ENCODE assay signal across 13 cellular contexts in the genomic region with DNA sequence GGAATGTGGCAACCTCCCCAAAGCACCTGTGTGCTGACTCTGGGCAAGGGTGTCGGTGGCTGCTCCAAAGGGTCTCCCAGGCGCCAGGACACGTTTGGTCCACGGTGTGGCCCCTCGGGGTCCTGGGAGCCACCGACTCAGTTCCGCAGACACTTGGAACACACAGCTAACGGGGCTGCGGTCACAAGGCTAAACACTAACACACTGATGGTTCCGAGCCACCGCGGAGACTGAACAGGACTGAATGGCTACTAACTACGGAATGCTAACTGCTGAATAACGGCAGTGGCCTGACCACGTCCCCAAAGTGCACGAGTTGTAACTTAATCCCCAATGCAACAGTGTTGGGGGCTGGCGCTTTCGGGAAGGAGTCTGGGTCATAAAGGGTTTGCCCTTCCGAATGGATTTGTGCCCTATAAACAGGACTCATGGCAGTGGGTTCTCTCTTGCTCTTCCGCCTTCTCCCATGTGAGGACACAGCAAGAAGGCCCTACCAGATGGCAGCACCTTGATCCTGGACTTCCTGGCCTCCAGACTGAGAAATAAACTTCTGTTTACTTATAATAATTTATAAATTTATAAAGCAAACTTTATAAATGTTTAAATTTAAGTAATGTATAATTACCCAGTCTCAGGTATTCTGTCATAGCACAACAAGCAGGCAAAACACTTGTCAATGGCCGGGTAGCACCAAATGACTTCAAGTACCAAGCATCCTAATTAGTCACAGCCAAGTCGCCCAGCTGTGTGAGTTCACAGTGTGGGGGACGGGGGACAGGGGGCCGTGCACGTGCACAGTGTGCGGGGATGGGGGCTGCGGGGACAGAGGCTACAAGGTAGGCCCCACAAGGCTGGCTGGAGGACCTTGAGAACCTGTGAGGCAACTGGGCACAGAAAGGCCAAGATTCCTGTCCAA. TPM values are rescaled to one million over a fixed set of nuclear protein-coding genes. Genes with fewer than 3 reads are reported as not detected.
A peak's percentile ranks its signal among the peaks of the same experiment; 100 is the strongest.
DNase-seq lines count a peak whose midpoint lies in the region; ATAC-seq, FAIRE-seq and TF ChIP-seq lines count a peak whose summit lies in the region.
"Had no signal": no experiment of that assay in that cellular context is flagged by ENCODE, and none has a peak within 500 bp of the region (broad histone marks: within the 10 kb centered on the region; RNA-seq: fewer than 3 reads in every experiment).

No MANE protein-coding gene starts in this region.

- no peak overlapping the region for H3K4me3 ChIP-seq in heart left ventricle
- H3K4me3 ChIP-seq: body of pancreas, thoracic aorta had no signal

- TF ChIP-seq POLR2A in heart left ventricle (IDR thresholded peaks at IDR 0.05), result no peak

- peak overlapping the region; percentile 63 for H3K4me3 Mint-ChIP-seq in activated naive CD8-positive, alpha-beta T cell
- H3K4me3 Mint-ChIP-seq in activated naive CD8-positive, alpha-beta T cell treated with anti-CD3 and anti-CD28 coated beads, Interleukin-2, amount 50 U/mL, for 24 hours, result no peak overlapping the region

- intact Hi-C loops in heart left ventricle (cut with DNase I), result no loop called here

- no peaks in the 10 kb centered on the region for H3K36me3 ChIP-seq in heart left ventricle
- H3K36me3 ChIP-seq: thoracic aorta had no signal

- peaks cover 2% of the 10 kb centered on the region for H3K9me3 Mint-ChIP-seq in activated naive CD8-positive, alpha-beta T cell (ENCODE audit: low read depth)
- H3K9me3 Mint-ChIP-seq in activated naive CD8-positive, alpha-beta T cell treated with anti-CD3 and anti-CD28 coated beads, Interleukin-2, amount 50 U/mL, for 24 hours, result no peaks in the 10 kb centered on the region

- peaks cover 2% of the 10 kb centered on the region for H3K27me3 Mint-ChIP-seq in activated naive CD8-positive, alpha-beta T cell
- peaks cover 20% of the 10 kb centered on the region for H3K27me3 Mint-ChIP-seq in activated naive CD8-positive, alpha-beta T cell treated with anti-CD3 and anti-CD28 coated beads, Interleukin-2, amount 50 U/mL, for 24 hours

- peaks cover 3% of the 10 kb centered on the region for H3K36me3 Mint-ChIP-seq in activated naive CD8-positive, alpha-beta T cell
- peaks cover 2% of the 10 kb centered on the region for H3K36me3 Mint-ChIP-seq in activated naive CD8-positive, alpha-beta T cell treated with anti-CD3 and anti-CD28 coated beads, Interleukin-2, amount 50 U/mL, for 24 hours (ENCODE audit: low read depth)

- H3K27ac Mint-ChIP-seq in activated naive CD8-positive, alpha-beta T cell, result no peak overlapping the region
- H3K27ac Mint-ChIP-seq in activated naive CD8-positive, alpha-beta T cell treated with anti-CD3 and anti-CD28 coated beads, Interleukin-2, amount 50 U/mL, for 24 hours, result no peak overlapping the region
- H3K27ac Mint-ChIP-seq: activated T-cell treated with anti-CD3 and anti-CD28 coated beads, Interleukin-2, amount 50 U/mL, for 72 hours had no signal

- peaks cover 2 to 55% (median 20%) of the 10 kb centered on the region in 12 donors for H3K4me1 ChIP-seq in heart left ventricle

- no peak for ATAC-seq in activated naive CD8-positive, alpha-beta T cell treated with anti-CD3 and anti-CD28 coated beads, Interleukin-2, amount 50 U/mL, for 24 hours
- ATAC-seq in heart left ventricle (no peak), left lobe of liver (no peak)
- ATAC-seq: activated T-cell treated with anti-CD3 and anti-CD28 coated beads, Interleukin-2, amount 50 U/mL, for 72 hours; body of pancreas had no signal

- DNase-seq in activated naive CD8-positive, alpha-beta T cell treated with anti-CD3 and anti-CD28 coated beads, Interleukin-2, amount 50 U/mL, for 24 hours, result no peak
- DNase-seq in heart left ventricle (peak in 4 of 5 donors; percentile 14 to 51 (median 24)), urothelium cell line (ENCODE audit: low spot score) (no peak), NCI-H1694 treated with DMSO at 0.1 percent for 48 hours (lab: John Stamatoyannopoulos, UW) (no peak), left lobe of liver (ENCODE audit: low spot score) (no peak)
- DNase-seq: activated T-cell treated with anti-CD3 and anti-CD28 coated beads, Interleukin-2, amount 50 U/mL, for 72 hours; EL had no signal

- TF ChIP-seq CTCF in heart left ventricle (IDR thresholded peaks at IDR 0.05), result no peak

- H3K9me3 ChIP-seq in heart left ventricle, result peaks cover 0 to 19% (median 3%) of the 10 kb centered on the region in 12 donors
- H3K9me3 ChIP-seq: thoracic aorta had no signal

- FAIRE-seq in urothelium cell line (lab: Jason Lieb, UNC), result peak; percentile 55

- peak overlapping the region; percentile 30 to 100 (median 92) for H3K27ac ChIP-seq in heart left ventricle
- H3K27ac ChIP-seq: body of pancreas, epithelial cell of prostate, thoracic aorta had no signal

- peaks cover 1% of the 10 kb centered on the region for H3K4me1 Mint-ChIP-seq in activated naive CD8-positive, alpha-beta T cell (ENCODE audit: low read depth)
- peaks cover 2% of the 10 kb centered on the region for H3K4me1 Mint-ChIP-seq in activated naive CD8-positive, alpha-beta T cell treated with anti-CD3 and anti-CD28 coated beads, Interleukin-2, amount 50 U/mL, for 24 hours

- 59 to 68% (median 67%) methylated on average over 24 to 27 of the region's 27 CpGs for WGBS in heart left ventricle, 4 donors

- H3K27me3 ChIP-seq in heart left ventricle, result peaks cover 0 to 41% (median 18%) of the 10 kb centered on the region in 9 donors

RNA-seq across cellular contexts. Expression of gene EEF1A2, which starts 2.3 kb away (rescaled TPM):
- 1,000 to 10,000 TPM in 7 of 9 donors, 100 to 1,000 TPM in 2; 791 to 1,794 (median 1,550) TPM for total RNA-seq in heart left ventricle
- 1,000 to 10,000 TPM; 1,276 to 1,345 TPM for polyA plus RNA-seq in heart left ventricle
- total RNA-seq in left lobe of liver, result 0.73 TPM

RNA-seq across cellular contexts. Expression of gene PPDPF, which starts 19.4 kb away (rescaled TPM):
- 100 to 1,000 TPM; 182 to 424 (median 235) TPM for total RNA-seq in heart left ventricle
- 100 to 1,000 TPM; 318 to 442 TPM for polyA plus RNA-seq in heart left ventricle
- 88.0 TPM for total RNA-seq in left lobe of liver

RNA-seq across cellular contexts. Expression of gene KCNQ2, which starts 28.7 kb away (rescaled TPM):
- total RNA-seq in heart left ventricle (1 to 10 TPM in 2 of 9 donors, under 1 TPM in 2, not detected in 5; 0.06 to 2.6 (median 0.65) TPM), left lobe of liver (not detected)
- not detected for polyA plus RNA-seq in heart left ventricle
- total RNA-seq: M059J, thoracic aorta had no signal
- polyA plus RNA-seq: AG04450 had no signal

RNA-seq across cellular contexts. Expression of gene PTK6, which starts 36.0 kb away (rescaled TPM):
- under 1 TPM in 3 of 9 donors, not detected in 6; 0.10 to 0.29 (median 0.14) TPM for total RNA-seq in heart left ventricle
- under 1 TPM in 1 of 2 donors, not detected in 1; 0.04 TPM for polyA plus RNA-seq in heart left ventricle
- total RNA-seq in left lobe of liver, result 12.0 TPM
- total RNA-seq: M059J had no signal

RNA-seq across cellular contexts. Expression of gene SRMS, which starts 46.4 kb away (rescaled TPM):
- total RNA-seq in heart left ventricle (not detected), left lobe of liver (not detected)
- polyA plus RNA-seq in heart left ventricle, result not detected
- total RNA-seq: activated T-cell treated with anti-CD3 and anti-CD28 coated beads, Interleukin-2, amount 50 U/mL, for 72 hours; body of pancreas; M059J; thoracic aorta had no signal
- polyA plus RNA-seq: AG04450 had no signal

Comparison
In these comparisons a context has a peak if more than half of its experiments do, and no peak if none do; other contexts are left out.
1. DNase-seq: peak in heart left ventricle (4 of 5); none in activated naive CD8-positive, alpha-beta T cell treated with anti-CD3 and anti-CD28 coated beads, Interleukin-2, amount 50 U/mL, for 24 hours (single experiment), urothelium cell line (single experiment), NCI-H1694 treated with DMSO at 0.1 percent for 48 hours (single experiment) and left lobe of liver (single experiment).
2. RNA of gene EEF1A2, which starts 2.3 kb away (total RNA-seq): 791 to 1,794 TPM in heart left ventricle; 0.73 TPM in left lobe of liver (single experiment); every median in the first group is over 100 times any median in the second.